ENCODE assay signal across 1 cellular context in genomic region chr7:149030439-149030838, GRCh38.
TF ChIP-seq lines count a peak whose summit lies in the region.

No MANE protein-coding gene starts in this region.

TF ChIP-seq in K562, 482 proteins besides CTCF, POLR2A, EP300 and RAD21:
- TF ChIP-seq ZNF121 (CRISPR knock-in tag; conservative IDR thresholded peaks at IDR 0.05) (peak; percentile 33; the same call in 1 of the 2 replicates), BCOR (IDR thresholded peaks at IDR 0.05) (0 out of 2 replicates have a peak, but pooled peaks have one; percentile 25), FOXP1 (CRISPR knock-in tag; IDR thresholded peaks at IDR 0.05) (0 out of 2 replicates have a peak, but pooled peaks have one; percentile 35), ZBTB33 (CRISPR knock-in tag; IDR thresholded peaks at IDR 0.05) (peak; percentile 62; the same call in 1 of the 2 replicates)
